In genomic region chr1:246632584-246633168, GRCh38 we compare ENCODE assay signal across 13 cellular contexts.
A peak's percentile ranks its signal among the peaks of the same experiment; 100 is the strongest.
DNase-seq lines count a peak whose midpoint lies in the region; ATAC-seq and TF ChIP-seq lines count a peak whose summit lies in the region.
"Had no signal": no experiment of that assay in that cellular context is flagged by ENCODE, and none has a peak within 500 bp of the region (broad histone marks: within the 10 kb centered on the region; RNA-seq: fewer than 3 reads in every experiment).

No MANE protein-coding gene starts in this region.

- H3K27ac ChIP-seq in CD4-positive, alpha-beta T cell (ENCODE audit: low read depth, low read length), result no peak overlapping the region
- H3K27ac ChIP-seq in RWPE1 (no peak overlapping the region), rectal smooth muscle tissue (ENCODE audit: low read depth, low read length) (peak overlapping the region; percentile 71)
- H3K27ac ChIP-seq: prostate gland had no signal

- H3K9ac ChIP-seq in rectal smooth muscle tissue (ENCODE audit: low read length), result no peak overlapping the region

- peaks cover 6% of the 10 kb centered on the region for H3K4me1 ChIP-seq in rectal smooth muscle tissue (ENCODE audit: control insufficient read depth, insufficient read depth, low read length)
- H3K4me1 ChIP-seq: prostate gland had no signal

- DNase-seq in CD4-positive, alpha-beta T cell, result no peak
- DNase-seq in RWPE1 (ENCODE audit: low spot score) (peak; percentile 30), fibroblast of mammary gland (ENCODE audit: low read depth) (peak; percentile 75), cardiac septum (ENCODE audit: low spot score) (no peak)
- DNase-seq in activated naive CD4-positive, alpha-beta T cell treated with anti-CD3 and anti-CD28 coated beads, Interleukin-2, amount 50 U/mL, for 16 hours, result no peak
- DNase-seq: activated T-cell treated with anti-CD3 and anti-CD28 coated beads for 4 hours, DMS79 treated with DMSO at 0.1 percent for 48 hours, NCI-H1092 had no signal

- peaks cover 10% of the 10 kb centered on the region for H3K36me3 ChIP-seq in rectal smooth muscle tissue (ENCODE audit: control insufficient read depth, insufficient read depth, low read length)
- H3K36me3 ChIP-seq: prostate gland had no signal

- H3K4me1 Mint-ChIP-seq in CD4-positive, alpha-beta T cell (ENCODE audit: low read depth), result no peaks in the 10 kb centered on the region

- no peak for ATAC-seq in CD4-positive, alpha-beta T cell (ENCODE audit: poor library complexity)
- ATAC-seq in HG02571 (IDR thresholded peaks at IDR 0.05; ENCODE audit: unreplicated experiment), result no peak
- no peak for ATAC-seq in HG03354 (IDR thresholded peaks at IDR 0.05; ENCODE audit: poor library complexity, severe bottlenecking, unreplicated experiment)

- intact Hi-C loops in CD4-positive, alpha-beta T cell (cut with DNase I, micrococcal nuclease), result no loop called here
- intact Hi-C loops in cardiac septum (cut with DNase I), result no loop called here

- no peaks in the 10 kb centered on the region for H3K27me3 Mint-ChIP-seq in CD4-positive, alpha-beta T cell
- H3K27me3 Mint-ChIP-seq: stimulated activated naive CD8-positive, alpha-beta T cell treated with anti-CD3 and anti-CD28 coated beads, Interleukin-15, Interleukin-2, amounts not matched to agents 100 ng/mL and 50 ng/mL, for 24 hours had no signal

- no peaks in the 10 kb centered on the region for H3K27me3 ChIP-seq in CD4-positive, alpha-beta T cell (ENCODE audit: control insufficient read depth, insufficient read depth, low read length)
- no peaks in the 10 kb centered on the region for H3K27me3 ChIP-seq in rectal smooth muscle tissue (ENCODE audit: control insufficient read depth, insufficient read depth, low read length)

- CTCF ChIA-PET in CD4-positive, alpha-beta T cell (lab: Charles Lee), result no interaction called here
- CTCF ChIA-PET in RWPE1 (lab: Yijun Ruan, JAX), result interaction anchor here (0.6 to 0.8 kb wide), 2 partner anchors 136 to 1622 kb away, joined by 3 to 4 read pairs; no protein-coding TSS in a partner anchor

- H3K36me3 Mint-ChIP-seq in CD4-positive, alpha-beta T cell (ENCODE audit: low read depth), result peaks cover 74% of the 10 kb centered on the region

- no peaks in the 10 kb centered on the region for H3K9me3 Mint-ChIP-seq in CD4-positive, alpha-beta T cell
- H3K9me3 Mint-ChIP-seq: stimulated activated naive CD8-positive, alpha-beta T cell treated with anti-CD3 and anti-CD28 coated beads, Interleukin-15, Interleukin-2, amounts not matched to agents 100 ng/mL and 50 ng/mL, for 24 hours had no signal

- H3K4me3 ChIP-seq in fibroblast of mammary gland (ENCODE audit: control insufficient read depth, low read depth, low read length), result no peak overlapping the region
- H3K4me3 ChIP-seq in rectal smooth muscle tissue (ENCODE audit: low read length), result no peak overlapping the region
- H3K4me3 ChIP-seq: prostate gland had no signal

- H3K9me3 ChIP-seq in CD4-positive, alpha-beta T cell (ENCODE audit: control insufficient read depth, low read length), result no peaks in the 10 kb centered on the region
- H3K9me3 ChIP-seq: prostate gland had no signal

- no peak for TF ChIP-seq CTCF in CD4-positive, alpha-beta T cell (IDR thresholded peaks at IDR 0.05)
- no peak for TF ChIP-seq CTCF in RWPE1 (conservative IDR thresholded peaks at IDR 0.05; ENCODE audit: low read depth)
- TF ChIP-seq CTCF in fibroblast of mammary gland (conservative IDR thresholded peaks at IDR 0.05; ENCODE audit: control insufficient read depth, insufficient read depth, low read depth, low read length), result no peak

- peak overlapping the region; percentile 44 for H3K27ac Mint-ChIP-seq in CD4-positive, alpha-beta T cell
- H3K27ac Mint-ChIP-seq: stimulated activated naive CD8-positive, alpha-beta T cell treated with anti-CD3 and anti-CD28 coated beads, Interleukin-15, Interleukin-2, amounts not matched to agents 100 ng/mL and 50 ng/mL, for 24 hours had no signal

- H3K4me3 Mint-ChIP-seq in CD4-positive, alpha-beta T cell, result no peak overlapping the region
- H3K4me3 Mint-ChIP-seq: stimulated activated naive CD8-positive, alpha-beta T cell treated with anti-CD3 and anti-CD28 coated beads, Interleukin-15, Interleukin-2, amounts not matched to agents 100 ng/mL and 50 ng/mL, for 24 hours had no signal

- POLR2A ChIA-PET in CD4-positive, alpha-beta T cell (lab: Charles Lee), result no interaction called here
- POLR2A ChIA-PET in RWPE1 (lab: Yijun Ruan, JAX; ENCODE audit: low non-redundant PET), result no interaction called here

Comparison
In these comparisons a context has a peak if more than half of its experiments do, and no peak if none do; other contexts are left out.
1. DNase-seq: peak in RWPE1 (single experiment) and fibroblast of mammary gland (single experiment); none in CD4-positive, alpha-beta T cell (0 of 10), cardiac septum (single experiment) and activated naive CD4-positive, alpha-beta T cell treated with anti-CD3 and anti-CD28 coated beads, Interleukin-2, amount 50 U/mL, for 16 hours (single experiment).